In genomic region chr9:89690334-89690912, GRCh38 we compare ENCODE assay signal across 12 cellular contexts.
DNase-seq lines count a peak whose midpoint lies in the region; ATAC-seq and TF ChIP-seq lines count a peak whose summit lies in the region.
"Had no signal": no experiment of that assay in that cellular context is flagged by ENCODE, and none has a peak within 500 bp of the region (broad histone marks: within the 10 kb centered on the region; RNA-seq: fewer than 3 reads in every experiment).

No MANE protein-coding gene starts in this region.

- no peaks in the 10 kb centered on the region for H4K20me1 ChIP-seq in OCI-LY7 (ENCODE audit: insufficient read depth, low read length)

- H3K36me3 ChIP-seq in OCI-LY7 (ENCODE audit: insufficient read depth, low read length) = no peaks in the 10 kb centered on the region
- H3K36me3 ChIP-seq: right atrium auricular region had no signal

- peaks cover 16% of the 10 kb centered on the region for H3K4me1 Mint-ChIP-seq in CD4-positive, alpha-beta T cell (ENCODE audit: low read depth)
- peaks cover 26% of the 10 kb centered on the region for H3K4me1 Mint-ChIP-seq in glutamatergic neuron (ENCODE audit: low read depth, unreplicated experiment)

- peaks cover 7% of the 10 kb centered on the region for H3K4me1 ChIP-seq in OCI-LY7 (ENCODE audit: insufficient read depth, low read length, poor library complexity, severe bottlenecking)

- no TSS peak for BruUV-seq in OCI-LY7 (replicated peaks; lab: Mats Ljungman, UMichigan)

- no peak overlapping the region for H3K27ac ChIP-seq in CD4-positive, alpha-beta T cell (ENCODE audit: low read depth, low read length)
- H3K27ac ChIP-seq in OCI-LY7 (ENCODE audit: low read depth, low read length, poor library complexity, severe bottlenecking) = no peak overlapping the region
- H3K27ac ChIP-seq: C4-2B, HL-60, right atrium auricular region had no signal

- intact Hi-C loops in CD4-positive, alpha-beta T cell (cut with DNase I, micrococcal nuclease) = no loop called here
- intact Hi-C loops in OCI-LY7 (cut with micrococcal nuclease; ENCODE audit: unreplicated experiment) = no loop called here

- no peaks in the 10 kb centered on the region for H3K9me2 ChIP-seq in OCI-LY7 (ENCODE audit: insufficient read depth, low read length)

- H3K79me2 ChIP-seq in OCI-LY7 (ENCODE audit: insufficient read depth, low read depth, low read length) = no peaks in the 10 kb centered on the region

- TF ChIP-seq CTCF in CD4-positive, alpha-beta T cell (IDR thresholded peaks at IDR 0.05) = no peak
- TF ChIP-seq CTCF in OCI-LY7 (conservative IDR thresholded peaks at IDR 0.05; ENCODE audit: low read length) = no peak
- no peak for TF ChIP-seq CTCF in glutamatergic neuron (IDR thresholded peaks at IDR 0.05; ENCODE audit: partially characterized antibody, unreplicated experiment)

- no peak overlapping the region for H3K4me2 ChIP-seq in OCI-LY7 (ENCODE audit: low read length)

- no peak overlapping the region for H3K4me3 Mint-ChIP-seq in CD4-positive, alpha-beta T cell
- no peak overlapping the region for H3K4me3 Mint-ChIP-seq in glutamatergic neuron (ENCODE audit: unreplicated experiment)

- no peak overlapping the region for H2AFZ ChIP-seq in OCI-LY7 (ENCODE audit: low read length)

- ATAC-seq in CD4-positive, alpha-beta T cell (ENCODE audit: poor library complexity) = no peak
- peak; percentile 85 for ATAC-seq in GM19025 (IDR thresholded peaks at IDR 0.05; ENCODE audit: low read depth, unreplicated experiment)
- peak; percentile 89 for ATAC-seq in HG02870 (IDR thresholded peaks at IDR 0.05; ENCODE audit: unreplicated experiment)

- no peak overlapping the region for H3K4me3 ChIP-seq in OCI-LY7 (ENCODE audit: low read depth, low read length, poor library complexity, severe bottlenecking)
- H3K4me3 ChIP-seq: right atrium auricular region had no signal

- H3K9me3 ChIP-seq in CD4-positive, alpha-beta T cell (ENCODE audit: control insufficient read depth, low read length) = no peaks in the 10 kb centered on the region
- no peaks in the 10 kb centered on the region for H3K9me3 ChIP-seq in OCI-LY7 (ENCODE audit: low read length)
- H3K9me3 ChIP-seq: right atrium auricular region had no signal

- POLR2A ChIA-PET in CD4-positive, alpha-beta T cell (lab: Charles Lee) = interaction anchor here (1.6 kb wide), 1 partner anchor 53 kb away, joined by 4 read pairs; no protein-coding TSS in a partner anchor
- POLR2A ChIA-PET in OCI-LY7 (lab: Charles Lee) = interaction anchor here (0.6 to 0.8 kb wide), 2 partner anchors 11 to 12 kb away, joined by 3 to 4 read pairs; no protein-coding TSS in a partner anchor

- H3K27me3 Mint-ChIP-seq in CD4-positive, alpha-beta T cell = no peaks in the 10 kb centered on the region
- no peaks in the 10 kb centered on the region for H3K27me3 Mint-ChIP-seq in glutamatergic neuron (ENCODE audit: unreplicated experiment)

- H3K27me3 ChIP-seq in CD4-positive, alpha-beta T cell (ENCODE audit: control insufficient read depth, insufficient read depth, low read length) = no peaks in the 10 kb centered on the region
- H3K27me3 ChIP-seq: right atrium auricular region had no signal

- peak overlapping the region; percentile 26 for H3K27ac Mint-ChIP-seq in CD4-positive, alpha-beta T cell
- no peak overlapping the region for H3K27ac Mint-ChIP-seq in glutamatergic neuron (ENCODE audit: unreplicated experiment)

- no peaks in the 10 kb centered on the region for H3K9me3 Mint-ChIP-seq in CD4-positive, alpha-beta T cell
- peaks cover 5% of the 10 kb centered on the region for H3K9me3 Mint-ChIP-seq in glutamatergic neuron (ENCODE audit: unreplicated experiment)

- CTCF ChIA-PET in CD4-positive, alpha-beta T cell (lab: Charles Lee) = interaction anchor here (0.8 kb wide), 1 partner anchor 13 kb away, joined by 3 read pairs; no protein-coding TSS in a partner anchor
- CTCF ChIA-PET in OCI-LY7 (lab: Charles Lee; ENCODE audit: unreplicated experiment) = no interaction called here

- no peak for DNase-seq in CD4-positive, alpha-beta T cell
- DNase-seq in RPMI8226 = peak; percentile 75
- no peak for DNase-seq in OCI-LY7 (ENCODE audit: low spot score)
- DNase-seq in glutamatergic neuron = no peak
- no peak for DNase-seq in DMS114 treated with DMSO at 0.1 percent for 48 hours (lab: John Stamatoyannopoulos, UW; ENCODE audit: unreplicated experiment)
- no peak for DNase-seq in midbrain (lab: John Stamatoyannopoulos, UW)
- DNase-seq: activated CD4-positive, alpha-beta T cell treated with anti-CD3 and anti-CD28 coated beads, Interleukin-2, amount 50 U/mL, for 1 hour had no signal

- H3K36me3 Mint-ChIP-seq in CD4-positive, alpha-beta T cell (ENCODE audit: low read depth) = no peaks in the 10 kb centered on the region
- H3K36me3 Mint-ChIP-seq in glutamatergic neuron (ENCODE audit: unreplicated experiment) = peaks cover 6% of the 10 kb centered on the region
